ENCODE assay signal across 9 cellular contexts in genomic region chr4:82865592-82865991, GRCh38. TPM values are rescaled to one million over a fixed set of nuclear protein-coding genes. Genes with fewer than 3 reads are reported as not detected.
A peak's percentile ranks its signal among the peaks of the same experiment; 100 is the strongest.
DNase-seq lines count a peak whose midpoint lies in the region; ATAC-seq and TF ChIP-seq lines count a peak whose summit lies in the region.
"Had no signal": no experiment of that assay in that cellular context is flagged by ENCODE, and none has a peak within 500 bp of the region (broad histone marks: within the 10 kb centered on the region; RNA-seq: fewer than 3 reads in every experiment).

No MANE protein-coding gene starts in this region.

- DNase-seq in AG04449 (ENCODE audit: low read depth, low spot score) = peak; percentile 76
- peak; percentile 76 for DNase-seq in HS-5 (ENCODE audit: low read depth)
- no peak for DNase-seq in activated naive CD8-positive, alpha-beta T cell treated with anti-CD3 and anti-CD28 coated beads, Interleukin-2, amount 50 U/mL, for 24 hours
- peak; percentile 91 for DNase-seq in kidney tubule cell (ENCODE audit: low spot score)
- no peak for DNase-seq in hypothalamus (lab: John Stamatoyannopoulos, UW)
- no peak for DNase-seq in NCI-H524 (lab: John Stamatoyannopoulos, UW)
- DNase-seq in aorta = no peak
- DNase-seq: naive B cell had no signal

- H3K36me3 Mint-ChIP-seq in activated naive CD8-positive, alpha-beta T cell treated with anti-CD3 and anti-CD28 coated beads, Interleukin-2, amount 50 U/mL, for 24 hours (ENCODE audit: low read depth) = peaks cover 57% of the 10 kb centered on the region

- peaks cover 29% of the 10 kb centered on the region for H3K4me1 Mint-ChIP-seq in activated naive CD8-positive, alpha-beta T cell treated with anti-CD3 and anti-CD28 coated beads, Interleukin-2, amount 50 U/mL, for 24 hours

- no peak overlapping the region for H3K4me3 ChIP-seq in AG04449 (ENCODE audit: low read depth, low read length)
- no peak overlapping the region for H3K4me3 ChIP-seq in aorta (ENCODE audit: low read length in 2 of 2)

- no peak for TF ChIP-seq CTCF in AG04449 (IDR thresholded peaks at IDR 0.05; ENCODE audit: insufficient read depth, low read length, missing control alignments)

- CTCF ChIA-PET in AG04449 (lab: Yijun Ruan, JAX) = no interaction called here

- intact Hi-C loops in aorta (cut with DNase I) = no loop called here

- no peaks in the 10 kb centered on the region for H3K4me1 ChIP-seq in aorta (ENCODE audit: control insufficient read depth in 1 of 2, insufficient read depth in 2 of 2, low read length in 2 of 2)

- peak overlapping the region; percentile 82 for H3K27ac Mint-ChIP-seq in activated naive CD8-positive, alpha-beta T cell treated with anti-CD3 and anti-CD28 coated beads, Interleukin-2, amount 50 U/mL, for 24 hours

- no peaks in the 10 kb centered on the region for H3K9me3 Mint-ChIP-seq in activated naive CD8-positive, alpha-beta T cell treated with anti-CD3 and anti-CD28 coated beads, Interleukin-2, amount 50 U/mL, for 24 hours
- H3K9me3 Mint-ChIP-seq: naive B cell had no signal

- peak; percentile 76 for ATAC-seq in activated naive CD8-positive, alpha-beta T cell treated with anti-CD3 and anti-CD28 coated beads, Interleukin-2, amount 50 U/mL, for 24 hours
- ATAC-seq in GM18858 (IDR thresholded peaks at IDR 0.05; ENCODE audit: unreplicated experiment) = no peak
- no peak for ATAC-seq in aorta (ENCODE audit: low FRiP score)

- 8 to 11% methylated on average over 1 of the region's 1 CpG for WGBS in aorta, 2 donors

- POLR2A ChIA-PET in AG04449 (lab: Yijun Ruan, JAX) = interaction anchor here (0.7 to 1.0 kb wide), 2 partner anchors 16 to 18 kb away, joined by 3 to 4 read pairs; no protein-coding TSS in a partner anchor

- peaks cover 3 to 6% of the 10 kb centered on the region in 2 donors for H3K36me3 ChIP-seq in aorta (ENCODE audit: control insufficient read depth in 1 of 2, insufficient read depth in 2 of 2, low read length in 1 of 2)

- H3K4me3 Mint-ChIP-seq in activated naive CD8-positive, alpha-beta T cell treated with anti-CD3 and anti-CD28 coated beads, Interleukin-2, amount 50 U/mL, for 24 hours = no peak overlapping the region
- H3K4me3 Mint-ChIP-seq: naive B cell had no signal

- no peaks in the 10 kb centered on the region for H3K27me3 ChIP-seq in aorta (ENCODE audit: control insufficient read depth in 1 of 2, insufficient read depth in 2 of 2, low read length in 1 of 2)

- no peak overlapping the region for H3K27ac ChIP-seq in aorta (ENCODE audit: low read depth in 1 of 2, low read length in 2 of 2)

- H3K9me3 ChIP-seq in aorta (ENCODE audit: control insufficient read depth, low read length) = no peaks in the 10 kb centered on the region

- no peaks in the 10 kb centered on the region for H3K27me3 Mint-ChIP-seq in activated naive CD8-positive, alpha-beta T cell treated with anti-CD3 and anti-CD28 coated beads, Interleukin-2, amount 50 U/mL, for 24 hours
- H3K27me3 Mint-ChIP-seq: naive B cell had no signal

RNA-seq across cellular contexts. Expression of gene SEC31A, which starts 25.4 kb away (rescaled TPM):
- total RNA-seq in aorta = 100 to 1,000 TPM; 297 to 338 TPM
- 100 to 1,000 TPM; 100 to 165 TPM for polyA plus RNA-seq in aorta

RNA-seq across cellular contexts. Expression of gene THAP9, which starts 34.9 kb away (rescaled TPM):
- 1 to 10 TPM; 2.6 to 6.5 TPM for total RNA-seq in aorta
- 1 to 10 TPM; 1.6 to 2.6 TPM for polyA plus RNA-seq in aorta

Comparison
In these comparisons a context has a peak if more than half of its experiments do, and no peak if none do; other contexts are left out.
1. DNase-seq: peak in AG04449 (single experiment), HS-5 (single experiment) and kidney tubule cell (single experiment); none in activated naive CD8-positive, alpha-beta T cell treated with anti-CD3 and anti-CD28 coated beads, Interleukin-2, amount 50 U/mL, for 24 hours (single experiment), hypothalamus (0 of 51), NCI-H524 (0 of 2) and aorta (0 of 2).